16 cellular contexts compared by ENCODE assay signal in the genomic region with DNA sequence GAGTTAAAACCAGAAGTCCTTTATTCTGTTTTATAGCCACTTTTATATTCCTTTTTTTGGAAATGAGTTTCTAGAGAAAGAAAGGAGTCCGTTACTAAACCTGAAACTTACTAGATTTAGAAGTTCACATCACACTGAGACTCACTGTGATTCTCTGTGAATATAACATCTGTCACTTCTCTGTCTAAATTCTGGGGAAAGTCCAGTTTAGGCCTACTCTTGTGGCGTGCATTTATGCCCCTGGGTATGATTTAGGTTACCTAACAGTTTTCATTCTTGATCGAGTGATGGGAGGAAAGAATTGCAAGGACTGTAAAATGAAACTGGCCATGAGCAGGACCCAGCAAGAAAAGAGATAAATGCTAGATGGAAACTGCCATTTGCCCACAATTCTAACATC.
A peak's percentile ranks its signal among the peaks of the same experiment; 100 is the strongest.
DNase-seq lines count a peak whose midpoint lies in the region; ATAC-seq lines count a peak whose summit lies in the region.
"Had no signal": no experiment of that assay in that cellular context is flagged by ENCODE, and none has a peak within 500 bp of the region (broad histone marks: within the 10 kb centered on the region; RNA-seq: fewer than 3 reads in every experiment).

No MANE protein-coding gene starts in this region.

- DNase-seq in activated CD4-positive, CD25-positive, alpha-beta regulatory T cell treated with anti-CD3 and anti-CD28 coated beads, Interleukin-2, amount 50 U/mL, for 72 hours, result no peak
- DNase-seq in caudate nucleus (lab: John Stamatoyannopoulos, UW), result no peak
- no peak for DNase-seq in activated naive CD4-positive, alpha-beta T cell treated with anti-CD3 and anti-CD28 coated beads, Interleukin-2, amount 50 U/mL, for 16 hours
- no peak for DNase-seq in NCI-H510A (lab: John Stamatoyannopoulos, UW)
- DNase-seq: activated CD4-positive, alpha-beta T cell treated with anti-CD3 and anti-CD28 coated beads, Interleukin-2, amount 10 ng/mL, durations not matched to agents 24 days and 14 days; activated gamma-delta T cell treated with Interleukin-2 at 50 U/mL for 16 hours; AML-193; GOT3; NCI-H187 treated with DMSO at 0.1 percent for 48 hours; pancreas had no signal

- H3K27ac ChIP-seq in caudate nucleus (ENCODE audit: low read depth, low read length), result no peak overlapping the region
- H3K27ac ChIP-seq: cardiac muscle cell, pancreas, vagina had no signal

- peak; percentile 82 for ATAC-seq in GM18499 (IDR thresholded peaks at IDR 0.05; ENCODE audit: insufficient read depth, unreplicated experiment)
- ATAC-seq in GM19452 (IDR thresholded peaks at IDR 0.05; ENCODE audit: unreplicated experiment), result peak; percentile 67
- ATAC-seq in HG02759 (IDR thresholded peaks at IDR 0.05; ENCODE audit: unreplicated experiment), result peak; percentile 97
- peak; percentile 86 for ATAC-seq in HG03354 (IDR thresholded peaks at IDR 0.05; ENCODE audit: poor library complexity, severe bottlenecking, unreplicated experiment)
- ATAC-seq: pancreas had no signal
